In genomic region chr6:21133902-21134301, GRCh38 we compare ENCODE assay signal across 13 cellular contexts.
"Had no signal": no experiment of that assay in that cellular context is flagged by ENCODE, and none has a peak within 500 bp of the region (broad histone marks: within the 10 kb centered on the region; RNA-seq: fewer than 3 reads in every experiment).

No MANE protein-coding gene starts in this region.

- H3K27ac ChIP-seq: gastroesophageal sphincter, left ventricle myocardium inferior, thoracic aorta had no signal

- H3K27me3 ChIP-seq: dorsolateral prefrontal cortex, gastroesophageal sphincter, ovary had no signal

- H3K4me3 ChIP-seq: gastroesophageal sphincter, ovary had no signal

- H3K9me3 ChIP-seq: gastroesophageal sphincter, left ventricle myocardium inferior, ovary, thoracic aorta had no signal

- DNase-seq: activated B cell treated with CpG ODN at 0.5 μM for 24 hours; activated CD4-positive, alpha-beta T cell treated with anti-CD3 and anti-CD28 coated beads, Interleukin-2, amount 10 ng/mL, durations not matched to agents 24 days and 14 days; activated CD8-positive, alpha-beta memory T cell treated with anti-CD3 and anti-CD28 coated beads, Interleukin-2, amount 50 U/mL, for 4 hours; activated CD8-positive, alpha-beta T cell treated with anti-CD3 and anti-CD28 coated beads, Interleukin-2, amount 10 ng/mL, durations not matched to agents 7 days and 5 days; activated gamma-delta T cell; activated T-cell treated with anti-CD3 and anti-CD28 coated beads, Interleukin-2, amount 50 U/mL, for 48 hours; kidney; left ventricle myocardium inferior; ovary; stimulated activated CD4-positive, alpha-beta T cell treated with anti-CD3 and anti-CD28 coated beads, Interleukin-1b, Interleukin-23, amount 100 ng/mL, for 48 hours had no signal

- H3K36me3 ChIP-seq: gastroesophageal sphincter, left ventricle myocardium inferior, ovary, thoracic aorta had no signal
